In the genomic region with DNA sequence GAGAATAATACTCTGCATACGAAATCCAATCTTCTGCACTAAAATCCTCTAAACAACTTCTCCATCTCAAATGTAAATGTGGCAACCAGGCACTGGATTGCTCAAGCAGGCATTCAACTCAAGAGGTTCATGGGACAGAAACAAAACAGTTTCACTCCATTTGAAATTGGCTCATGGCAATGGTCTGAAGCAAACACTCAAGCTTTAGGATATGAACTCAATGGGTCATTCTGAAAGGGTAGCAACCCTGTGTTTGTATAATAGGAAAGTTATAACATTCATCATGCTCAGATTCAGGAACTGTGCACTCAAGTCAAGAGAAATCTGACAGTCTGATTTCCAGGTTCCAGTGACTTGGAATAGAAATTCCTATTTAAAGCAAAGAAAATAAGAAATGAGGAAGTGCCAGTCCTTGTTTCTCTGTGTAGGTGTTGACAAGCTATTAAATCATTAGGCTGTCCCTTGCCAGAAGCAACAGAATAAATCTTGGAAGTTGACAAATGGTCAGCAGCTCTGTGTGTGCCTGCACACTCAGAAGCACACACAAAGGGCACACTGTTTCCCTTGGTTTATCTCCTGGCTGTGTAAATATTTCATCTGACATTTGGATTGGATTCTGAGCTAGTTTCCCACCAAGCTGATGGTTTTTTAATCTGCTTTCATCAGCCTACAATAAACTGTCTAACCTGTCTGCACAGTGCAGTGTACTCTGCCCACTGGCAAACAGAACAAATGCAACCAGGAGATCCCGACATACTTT, we compare ENCODE assay signal across 13 cellular contexts.
DNase-seq lines count a peak whose midpoint lies in the region; ATAC-seq, FAIRE-seq and TF ChIP-seq lines count a peak whose summit lies in the region.
"Had no signal": no experiment of that assay in that cellular context is flagged by ENCODE, and none has a peak within 500 bp of the region (broad histone marks: within the 10 kb centered on the region; RNA-seq: fewer than 3 reads in every experiment).

No MANE protein-coding gene starts in this region.

- intact Hi-C loops in mucosa of descending colon (cut with DNase I, micrococcal nuclease) (no loop called here), kidney (cut with DNase I) (no loop called here)

- TF ChIP-seq CTCF in mucosa of descending colon (IDR thresholded peaks at IDR 0.05) (no peak), kidney (IDR thresholded peaks at IDR 0.05; ENCODE audit: borderline replicate concordance, extremely low read depth, insufficient read depth) (no peak)

- FAIRE-seq in kidney (lab: Jason Lieb, UNC): no peak
- FAIRE-seq: endometrium had no signal

- ATAC-seq in mucosa of descending colon (peak; percentile 59), GM19351 (IDR thresholded peaks at IDR 0.05; ENCODE audit: unreplicated experiment) (no peak), GM19452 (IDR thresholded peaks at IDR 0.05; ENCODE audit: unreplicated experiment) (no peak)
- ATAC-seq: T-helper 17 cell had no signal

- H3K4me1 ChIP-seq in mucosa of descending colon (ENCODE audit: low read depth): no peaks in the 10 kb centered on the region
- H3K4me1 ChIP-seq in kidney (ENCODE audit: control insufficient read depth in 1 of 2, insufficient read depth in 1 of 2, low read depth in 1 of 2, low read length in 2 of 2): no peaks in the 10 kb centered on the region
- H3K4me1 ChIP-seq: Peyer's patch had no signal

- no peak overlapping the region for H3K9ac ChIP-seq in kidney (ENCODE audit: low read length in 2 of 2)

- H3K9me3 ChIP-seq in mucosa of descending colon: no peaks in the 10 kb centered on the region
- H3K9me3 ChIP-seq in kidney (ENCODE audit: control insufficient read depth in 1 of 2, low read length in 2 of 2): no peaks in the 10 kb centered on the region
- H3K9me3 ChIP-seq: Peyer's patch had no signal

- H3K4me3 ChIP-seq in mucosa of descending colon (no peak overlapping the region), kidney (ENCODE audit: low read length in 2 of 2) (no peak overlapping the region)
- H3K4me3 ChIP-seq: Peyer's patch had no signal

- H3K36me3 ChIP-seq in mucosa of descending colon (ENCODE audit: low read depth): no peaks in the 10 kb centered on the region
- H3K36me3 ChIP-seq in kidney (ENCODE audit: control insufficient read depth in 1 of 2, insufficient read depth in 2 of 2, low read length in 2 of 2): no peaks in the 10 kb centered on the region
- H3K36me3 ChIP-seq: Peyer's patch had no signal

- H3K27ac ChIP-seq in kidney (ENCODE audit: low read depth in 2 of 2, low read length in 2 of 2): no peak overlapping the region
- H3K27ac ChIP-seq: Peyer's patch had no signal

- DNase-seq in DMS153 treated with DMSO at 0.1 percent for 48 hours (lab: John Stamatoyannopoulos, UW; ENCODE audit: unreplicated experiment) (peak; percentile 49), NCI-H774 (lab: John Stamatoyannopoulos, UW) (peak; percentile 27), fibroblast of gingiva (ENCODE audit: low read depth) (peak; percentile 33), mucosa of descending colon (no peak), kidney (no peak), iPS-NIHi11 (ENCODE audit: low spot score) (no peak)
- DNase-seq: activated CD4-positive, alpha-beta T cell treated with anti-CD3 and anti-CD28 coated beads, Interleukin-2, amount 10 ng/mL, durations not matched to agents 7 days and 5 days; CD4-positive, alpha-beta memory T cell; Peyer's patch; T-helper 17 cell had no signal

Comparison
In these comparisons a context has a peak if more than half of its experiments do, and no peak if none do; other contexts are left out.
1. DNase-seq: peak in DMS153 treated with DMSO at 0.1 percent for 48 hours (single experiment), NCI-H774 (single experiment) and fibroblast of gingiva (single experiment); none in mucosa of descending colon (0 of 3), kidney (single experiment) and iPS-NIHi11 (single experiment).